In the genomic region with DNA sequence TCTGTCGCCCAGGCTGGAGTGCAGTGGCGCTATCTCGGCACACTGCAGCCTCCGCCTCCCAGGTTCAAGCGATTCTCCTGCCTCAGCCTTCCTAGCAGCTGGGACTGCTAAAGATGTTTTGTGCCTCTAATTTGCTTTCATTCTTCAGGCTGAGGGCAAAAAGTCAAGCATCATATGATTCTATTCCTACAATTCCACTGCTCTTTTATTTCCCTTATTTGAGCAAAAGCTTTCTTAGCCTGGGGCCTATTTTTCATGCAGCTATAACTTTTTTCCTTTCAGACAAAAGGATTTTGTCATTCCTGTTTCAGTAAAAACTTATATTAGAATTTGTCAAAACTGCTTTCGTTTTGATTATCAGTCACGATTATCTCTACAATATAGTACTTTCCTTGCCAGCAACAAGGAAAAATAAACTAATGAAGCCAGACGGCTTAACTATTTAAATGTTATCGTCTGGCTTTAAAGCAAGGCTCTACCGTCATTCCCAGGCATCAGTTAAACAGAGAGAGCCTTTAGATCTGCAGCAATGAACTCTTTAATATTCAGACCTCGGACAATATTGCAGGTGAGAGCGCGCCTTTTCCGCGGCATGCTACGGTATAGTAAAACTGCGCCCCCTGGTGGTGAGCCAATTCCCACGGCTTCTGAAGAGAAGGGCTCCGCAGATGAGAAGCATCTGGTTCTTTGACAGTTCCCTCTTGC, we compare ENCODE assay signal across 8 cellular contexts. TPM values are rescaled to one million over a fixed set of nuclear protein-coding genes. Genes with fewer than 3 reads are reported as not detected.
DNase-seq lines count a peak whose midpoint lies in the region; ATAC-seq, FAIRE-seq and TF ChIP-seq lines count a peak whose summit lies in the region.

No MANE protein-coding gene starts in this region.

- intact Hi-C loops in left cardiac atrium (cut with DNase I), result loop anchor here (1.0 to 10.0 kb wide), 4 partner anchors 96 to 345 kb away; no protein-coding TSS in a partner anchor

- peak overlapping the region; percentile 28 for H3K27ac ChIP-seq in rectal smooth muscle tissue (ENCODE audit: low read depth, low read length)

- H3K4me1 ChIP-seq in adipocyte (ENCODE audit: control insufficient read depth, insufficient read depth, low read length), result peaks cover 20% of the 10 kb centered on the region
- H3K4me1 ChIP-seq in rectal smooth muscle tissue (ENCODE audit: control insufficient read depth, insufficient read depth, low read length), result peaks cover 5% of the 10 kb centered on the region

- H3K4me3 ChIP-seq in adipocyte (ENCODE audit: low read length) (peak overlapping the region; percentile 86), rectal smooth muscle tissue (ENCODE audit: low read length) (peak overlapping the region; percentile 35)

- TF ChIP-seq CTCF in GM10266 (IDR thresholded peaks at IDR 0.05; ENCODE audit: control insufficient read depth, insufficient read depth, low read depth, missing control alignments), result peak; percentile 86

- peak; percentile 73 for DNase-seq in GM10266 (ENCODE audit: extremely low spot score)
- peak; percentile 1 for DNase-seq in NCI-H1436 treated with DMSO at 0.1 percent for 48 hours (lab: John Stamatoyannopoulos, UW)
- peak; percentile 79 for DNase-seq in SW480 (ENCODE audit: low spot score)
- DNase-seq in adipocyte (ENCODE audit: low read depth), result peak; percentile 96
- peak; percentile 93 for DNase-seq in left cardiac atrium
- DNase-seq in urothelium cell line (ENCODE audit: low spot score), result peak; percentile 76

- H3K9me3 ChIP-seq in adipocyte (ENCODE audit: control insufficient read depth, low read length), result no peaks in the 10 kb centered on the region

- ATAC-seq in HG02642 (IDR thresholded peaks at IDR 0.05; ENCODE audit: poor library complexity, unreplicated experiment) (peak; percentile 36), left cardiac atrium (peak; percentile 33 to 38)

- H3K36me3 ChIP-seq in adipocyte (ENCODE audit: control insufficient read depth, insufficient read depth, low read length, severe bottlenecking), result no peaks in the 10 kb centered on the region
- no peaks in the 10 kb centered on the region for H3K36me3 ChIP-seq in rectal smooth muscle tissue (ENCODE audit: control insufficient read depth, insufficient read depth, low read length)

- FAIRE-seq in urothelium cell line (lab: Jason Lieb, UNC), result peak; percentile 56

- H3K9ac ChIP-seq in adipocyte (ENCODE audit: low read length), result no peak overlapping the region
- no peak overlapping the region for H3K9ac ChIP-seq in rectal smooth muscle tissue (ENCODE audit: low read length)

- H3K27me3 ChIP-seq in adipocyte (replicated peaks; ENCODE audit: control insufficient read depth, insufficient read depth, low read length) (no peaks in the 10 kb centered on the region), rectal smooth muscle tissue (ENCODE audit: control insufficient read depth, insufficient read depth, low read length) (no peaks in the 10 kb centered on the region)

RNA-seq across cellular contexts. Expression of a gene that starts 1.4 kb away (rescaled TPM):
- total RNA-seq in left cardiac atrium, result 10 to 100 TPM in 1 of 2 donors, 1 to 10 TPM in 1; 6.4 to 16.3 TPM

Comparison
In these comparisons a context has a peak if more than half of its experiments do, and no peak if none do; other contexts are left out.
1. Peak in every context shown above with its lines: DNase-seq, ATAC-seq, H3K4me3 ChIP-seq and H3K27ac ChIP-seq.
2. DNase-seq: peak in every context shown above with its lines; median percentile 96 in adipocyte; 93 in left cardiac atrium; 79 in SW480; 76 in urothelium cell line; 73 in GM10266; 1 in NCI-H1436 treated with DMSO at 0.1 percent for 48 hours.